ENCODE assay signal across 17 cellular contexts in the genomic region with DNA sequence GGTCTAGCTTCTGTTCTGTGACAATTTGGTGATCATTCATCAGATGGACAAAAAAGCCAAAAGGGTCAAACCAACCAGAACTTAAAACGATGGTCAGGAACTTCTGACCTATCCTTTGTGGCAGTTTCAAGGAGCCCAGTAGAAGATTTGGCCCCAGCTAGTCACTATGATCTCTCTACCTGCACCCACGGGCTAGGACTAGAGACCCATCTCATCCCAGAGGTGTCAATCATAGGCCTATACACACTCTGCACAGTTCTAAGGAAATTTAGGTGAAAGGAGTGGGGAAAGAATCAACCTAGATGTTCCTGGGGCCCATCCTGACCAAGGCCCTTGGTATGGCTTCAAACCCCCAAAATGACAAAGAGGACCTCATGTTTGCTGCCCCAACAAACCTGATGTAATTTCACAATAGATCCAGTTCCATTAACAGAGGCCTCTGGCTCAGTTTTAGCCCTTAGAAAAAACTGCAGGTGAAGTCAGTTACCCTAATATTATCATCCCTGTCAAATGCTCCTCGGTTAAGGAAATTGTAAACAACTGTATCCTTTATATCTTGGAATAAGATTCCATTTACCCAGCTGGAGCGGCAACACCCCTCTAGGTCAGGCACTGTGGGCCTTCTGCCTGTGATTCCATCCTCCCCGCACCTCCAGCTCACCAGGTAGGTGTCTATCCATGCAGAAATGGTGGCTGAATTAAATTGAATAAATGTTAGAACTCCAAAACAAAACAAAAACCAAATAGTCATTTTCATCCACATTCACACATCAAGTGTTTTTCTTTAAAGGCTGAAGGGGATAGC.
A peak's percentile ranks its signal among the peaks of the same experiment; 100 is the strongest.
DNase-seq lines count a peak whose midpoint lies in the region; ATAC-seq, FAIRE-seq and TF ChIP-seq lines count a peak whose summit lies in the region.
"Had no signal": no experiment of that assay in that cellular context is flagged by ENCODE, and none has a peak within 500 bp of the region (broad histone marks: within the 10 kb centered on the region; RNA-seq: fewer than 3 reads in every experiment).

No MANE protein-coding gene starts in this region.

- H3K4me1 Mint-ChIP-seq in progenitor cell of endocrine pancreas (ENCODE audit: low read depth), result peaks cover 51% of the 10 kb centered on the region
- H3K4me1 Mint-ChIP-seq: CD8-positive, alpha-beta memory T cell had no signal

- H3K4me3 ChIP-seq in Loucy (ENCODE audit: low read length, poor library complexity, severe bottlenecking) (peak overlapping the region; percentile 14), H1 (ENCODE audit: extremely low read depth in 1 of 4, insufficient read depth in 2 of 4, low read depth in 3 of 4, low read length in 4 of 4) (no peak overlapping the region), right lobe of liver (no peak overlapping the region), PC-9 (no peak overlapping the region)
- H3K4me3 ChIP-seq: BLaER1 treated with 17β-estradiol and CSF1 and Interleukin-3, amounts not matched to agents 10 nM and 100 nM; Peyer's patch had no signal

- no peak overlapping the region for H2AK5ac ChIP-seq in H1 (ENCODE audit: low read depth, low read length)

- H4K91ac ChIP-seq in H1 (replicated peaks; ENCODE audit: insufficient read length, low read length), result no peak overlapping the region

- peak overlapping the region; percentile 61 for H3K4me2 ChIP-seq in Loucy (ENCODE audit: low read depth, low read length, poor library complexity, severe bottlenecking)
- no peak overlapping the region for H3K4me2 ChIP-seq in H1 (ENCODE audit: insufficient read depth in 1 of 2, low read depth in 2 of 2, low read length in 2 of 2)
- H3K4me2 ChIP-seq in PC-9, result no peak overlapping the region
- H3K4me2 ChIP-seq: BLaER1 treated with 17β-estradiol and CSF1 and Interleukin-3, amounts not matched to agents 10 nM and 100 nM had no signal

- CTCF ChIA-PET in H1 (lab: Charles Lee; ENCODE audit: partially characterized antibody) (no interaction called here), PC-9 (lab: Charles Lee) (no interaction called here)

- H2BK5ac ChIP-seq in H1 (ENCODE audit: low read depth, low read length), result no peak overlapping the region

- H3K27ac ChIP-seq in H1 (ENCODE audit: low read depth, low read length) (no peak overlapping the region), right lobe of liver (peak overlapping the region in 2 of 3 donors; percentile 70 to 71), PC-9 (no peak overlapping the region)
- H3K27ac ChIP-seq: BLaER1 treated with 17β-estradiol and CSF1 and Interleukin-3, amounts not matched to agents 10 nM and 100 nM; Peyer's patch had no signal

- H3K4me3 Mint-ChIP-seq in progenitor cell of endocrine pancreas (ENCODE audit: low read depth), result peak overlapping the region; percentile 44
- H3K4me3 Mint-ChIP-seq: CD8-positive, alpha-beta memory T cell had no signal

- H3K36me3 Mint-ChIP-seq in progenitor cell of endocrine pancreas (ENCODE audit: insufficient read depth), result no peaks in the 10 kb centered on the region

- no peaks in the 10 kb centered on the region; the same call in 1 of the 2 replicates for H3K79me1 ChIP-seq in H1 (ENCODE audit: low read depth, low read length)

- no TSS peak for BruUV-seq in PC-9 (replicated peaks; lab: Mats Ljungman, UMichigan)

- no peak for TF ChIP-seq EP300 in H1 (IDR thresholded peaks at IDR 0.05; ENCODE audit: borderline replicate concordance in 1 of 2, low read depth in 2 of 2, low read length in 2 of 2)

- H2BK12ac ChIP-seq in H1 (ENCODE audit: low read depth, low read length), result no peak overlapping the region

- H3K9me3 ChIP-seq in Loucy (ENCODE audit: insufficient read depth, low read depth, low read length), result no peaks in the 10 kb centered on the region
- H3K9me3 ChIP-seq in H1 (ENCODE audit: insufficient read depth in 2 of 2, low read depth in 1 of 2, low read length in 1 of 2), result no peaks in the 10 kb centered on the region
- no peaks in the 10 kb centered on the region for H3K9me3 ChIP-seq in right lobe of liver
- no peaks in the 10 kb centered on the region for H3K9me3 ChIP-seq in PC-9 (ENCODE audit: insufficient read depth, low read depth)
- H3K9me3 ChIP-seq: Peyer's patch had no signal

- H3K4ac ChIP-seq in H1 (replicated peaks; ENCODE audit: insufficient read length, low read depth, low read length), result no peak overlapping the region

- no peak for ATAC-seq in right lobe of liver
- ATAC-seq in HG02610 (IDR thresholded peaks at IDR 0.05; ENCODE audit: unreplicated experiment), result no peak
- ATAC-seq: Right ventricle myocardium inferior had no signal

- H2BK20ac ChIP-seq in H1 (ENCODE audit: low read length), result no peak overlapping the region

- H3K27me3 ChIP-seq in Loucy (ENCODE audit: insufficient read depth, low read length, poor library complexity, severe bottlenecking) (no peaks in the 10 kb centered on the region), H1 (replicated peaks in 1 of 4; ENCODE audit: control insufficient read depth in 3 of 4, extremely low read depth in 1 of 4, insufficient read depth in 3 of 4, low read length in 3 of 4) (no peaks in the 10 kb centered on the region), right lobe of liver (no peaks in the 10 kb centered on the region), PC-9 (ENCODE audit: insufficient read depth, low read depth) (no peaks in the 10 kb centered on the region)
- H3K27me3 ChIP-seq: BLaER1 treated with 17β-estradiol and CSF1 and Interleukin-3, amounts not matched to agents 10 nM and 100 nM; Peyer's patch had no signal

- no peak overlapping the region for H3K14ac ChIP-seq in H1 (ENCODE audit: insufficient read length)

- FAIRE-seq in H1 (lab: Jason Lieb, UNC), result no peak

- H3K9ac ChIP-seq in Loucy (ENCODE audit: low read depth, low read length, poor library complexity, severe bottlenecking) (peak overlapping the region; percentile 9), H1 (replicated peaks in 1 of 4; ENCODE audit: extremely low read depth in 1 of 4, low read depth in 3 of 4, low read length in 3 of 4) (no peak overlapping the region)
- H3K9ac ChIP-seq: BLaER1 treated with 17β-estradiol and CSF1 and Interleukin-3, amounts not matched to agents 10 nM and 100 nM had no signal

- H2AFZ ChIP-seq in Loucy (ENCODE audit: low read length) (peak overlapping the region; percentile 16; the same call in 1 of the 2 replicates), H1 (ENCODE audit: low read length) (peak overlapping the region; percentile 29; the same call in 1 of the 2 replicates), PC-9 (no peak overlapping the region)

- no peak for DNase-seq in H1 (ENCODE audit: low read depth in 1 of 2, low spot score in 2 of 2)
- no peak for DNase-seq in right lobe of liver
- DNase-seq in progenitor cell of endocrine pancreas (ENCODE audit: low spot score, unreplicated experiment), result no peak
- DNase-seq in NCI-H446 treated with DMSO at 0.1 percent for 48 hours (lab: John Stamatoyannopoulos, UW), result no peak
- DNase-seq in PC-9, result no peak
- DNase-seq: CD8-positive, alpha-beta memory T cell; H7; NCI-H1417; NCI-H187 treated with DMSO at 0.1 percent for 48 hours; NCI-H226; NCI-H526; Peyer's patch; SW 1271 had no signal

- POLR2A ChIA-PET in H1 (lab: Charles Lee; ENCODE audit: partially characterized antibody), result no interaction called here
- POLR2A ChIA-PET in PC-9 (lab: Charles Lee; ENCODE audit: unreplicated experiment), result no interaction called here

- 90% methylated on average over 5 of the region's 5 CpGs; no CpG with 5 or more reads in 1 of the 2 experiments for WGBS in H1 (ENCODE audit: extremely low coverage in 1 of 2, insufficient coverage in 1 of 2, insufficient read length in 1 of 2, insufficient replicate concordance in 2 of 2, low coverage in 1 of 2, low lambda C conversion rate in 2 of 2, missing lambda C conversion rate in 1 of 2), 2 experiments
- 45% methylated on average over 5 of the region's 5 CpGs for WGBS in right lobe of liver (ENCODE audit: insufficient coverage, low coverage, low lambda C conversion rate, missing lambda C conversion rate)

- no peak for TF ChIP-seq RAD21 in H1 (IDR thresholded peaks at IDR 0.05 in 1 of 2, conservative IDR thresholded peaks at IDR 0.05 in 1 of 2; ENCODE audit: low read depth in 2 of 2, low read length in 2 of 2)

- H4K20me1 ChIP-seq in Loucy (ENCODE audit: insufficient read depth, low read length, poor library complexity, severe bottlenecking) (no peaks in the 10 kb centered on the region), H1 (replicated peaks in 1 of 2; ENCODE audit: control insufficient read depth in 1 of 2, insufficient read depth in 2 of 2, low read length in 2 of 2) (no peaks in the 10 kb centered on the region), PC-9 (ENCODE audit: insufficient read depth) (no peaks in the 10 kb centered on the region)
- H4K20me1 ChIP-seq: BLaER1 treated with 17β-estradiol and CSF1 and Interleukin-3, amounts not matched to agents 10 nM and 100 nM had no signal

- TF ChIP-seq CTCF in Loucy (conservative IDR thresholded peaks at IDR 0.05; ENCODE audit: low read length), result no peak
- no peak for TF ChIP-seq CTCF in H1 (IDR thresholded peaks at IDR 0.05; ENCODE audit: control extremely low read depth in 1 of 3, insufficient read depth in 1 of 3, low read depth in 1 of 3, low read length in 3 of 3)
- TF ChIP-seq CTCF in right lobe of liver (IDR thresholded peaks at IDR 0.05), result no peak
- TF ChIP-seq CTCF in progenitor cell of endocrine pancreas (IDR thresholded peaks at IDR 0.05; ENCODE audit: unreplicated experiment), result no peak
- TF ChIP-seq CTCF in PC-9 (conservative IDR thresholded peaks at IDR 0.05), result no peak

- H3K27me3 Mint-ChIP-seq in progenitor cell of endocrine pancreas, result no peaks in the 10 kb centered on the region
- H3K27me3 Mint-ChIP-seq: CD8-positive, alpha-beta memory T cell had no signal

- TF ChIP-seq POLR2A in H1 (IDR thresholded peaks at IDR 0.05; ENCODE audit: control extremely low read depth in 1 of 2, low read depth in 2 of 2, low read length in 2 of 2) (no peak), right lobe of liver (IDR thresholded peaks at IDR 0.05) (no peak)

- peaks cover 33% of the 10 kb centered on the region for H3K4me1 ChIP-seq in Loucy (ENCODE audit: insufficient read depth, low read length, poor library complexity, severe bottlenecking)
- peaks cover 0 to 9% (median 1%) of the 10 kb centered on the region in 4 experiments; a peak in 2 of 7 replicates for H3K4me1 ChIP-seq in H1 (replicated peaks in 1 of 4; ENCODE audit: control insufficient read depth in 3 of 4, insufficient read depth in 4 of 4, low read length in 3 of 4)
- peaks cover 0 to 34% (median 15%) of the 10 kb centered on the region in 4 donors for H3K4me1 ChIP-seq in right lobe of liver
- H3K4me1 ChIP-seq in PC-9 (replicated peaks; ENCODE audit: insufficient read depth), result no peaks in the 10 kb centered on the region

- no peak overlapping the region for H3K23ac ChIP-seq in H1 (ENCODE audit: insufficient read length)

- no peak overlapping the region for H2BK120ac ChIP-seq in H1 (replicated peaks; ENCODE audit: low read depth, low read length)

- 0 out of 2 replicates have a peak, but pooled peaks cover 4% of the 10 kb centered on the region for H3F3A ChIP-seq in Loucy (ENCODE audit: low read depth)
- H3F3A ChIP-seq in PC-9 (ENCODE audit: insufficient read depth, low read depth), result no peaks in the 10 kb centered on the region

- H4K5ac ChIP-seq in H1 (ENCODE audit: insufficient read length, low read depth, low read length), result no peak overlapping the region

- H3K79me2 ChIP-seq in Loucy (ENCODE audit: insufficient read depth, low read length) (no peaks in the 10 kb centered on the region), H1 (ENCODE audit: control insufficient read depth in 1 of 2, insufficient read depth in 2 of 2, low read length in 2 of 2) (no peaks in the 10 kb centered on the region), PC-9 (ENCODE audit: low read depth) (no peaks in the 10 kb centered on the region)

- no peak overlapping the region for H4K8ac ChIP-seq in H1 (ENCODE audit: extremely low read depth, insufficient read depth, low read length)

- H3K18ac ChIP-seq in H1 (ENCODE audit: extremely low read depth, low read length), result no peak overlapping the region

- no peak overlapping the region for H3K56ac ChIP-seq in H1 (replicated peaks; ENCODE audit: insufficient read length, low read depth, low read length)

- H2BK15ac ChIP-seq in H1 (ENCODE audit: low read length), result no peak overlapping the region

- intact Hi-C loops in right lobe of liver (cut with DNase I) (no loop called here), PC-9 (cut with micrococcal nuclease; ENCODE audit: unreplicated experiment) (no loop called here)

- H3K23me2 ChIP-seq in H1 (ENCODE audit: low read depth, low read length), result no peaks in the 10 kb centered on the region

- no peaks in the 10 kb centered on the region for H3K9me2 ChIP-seq in Loucy (replicated peaks; ENCODE audit: low read depth, low read length)
- H3K9me2 ChIP-seq in PC-9 (ENCODE audit: insufficient read depth), result no peaks in the 10 kb centered on the region

- H3K36me3 ChIP-seq in Loucy (ENCODE audit: insufficient read depth, low read length) (no peaks in the 10 kb centered on the region), H1 (ENCODE audit: control insufficient read depth in 2 of 4, insufficient read depth in 4 of 4, low read length in 3 of 4) (no peaks in the 10 kb centered on the region), right lobe of liver (no peaks in the 10 kb centered on the region), PC-9 (ENCODE audit: low read depth) (no peaks in the 10 kb centered on the region)
- H3K36me3 ChIP-seq: BLaER1 treated with 17β-estradiol and CSF1 and Interleukin-3, amounts not matched to agents 10 nM and 100 nM; Peyer's patch had no signal

- H3K9me3 Mint-ChIP-seq in progenitor cell of endocrine pancreas (ENCODE audit: low read depth), result no peaks in the 10 kb centered on the region
- H3K9me3 Mint-ChIP-seq: CD8-positive, alpha-beta memory T cell had no signal

- H3K27ac Mint-ChIP-seq in progenitor cell of endocrine pancreas, result peak overlapping the region; percentile 84
- H3K27ac Mint-ChIP-seq: CD8-positive, alpha-beta memory T cell had no signal

Comparison
In these comparisons a context has a peak if more than half of its experiments do, and no peak if none do; other contexts are left out.
1. H3K27ac ChIP-seq: peak in right lobe of liver (2 of 3); none in H1 (single experiment) and PC-9 (single experiment).